11 cellular contexts compared by ENCODE assay signal in the genomic region with DNA sequence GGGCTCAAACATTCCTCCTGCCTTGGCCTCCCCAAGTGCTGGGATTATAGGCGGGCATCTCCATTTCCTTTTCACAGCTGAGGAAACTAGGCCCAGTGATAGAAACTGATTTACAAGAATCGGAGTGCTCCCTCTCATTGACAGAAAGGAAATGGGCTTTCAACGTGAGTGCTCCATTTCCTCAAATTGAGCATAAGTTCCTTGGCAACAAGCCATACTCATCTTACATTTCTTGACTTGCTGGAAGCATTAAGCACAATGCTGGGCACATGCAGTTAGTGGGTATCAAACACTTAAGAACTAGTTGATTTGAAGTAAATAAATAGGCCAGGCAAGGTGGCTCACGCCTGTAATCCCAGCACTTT. TPM values are rescaled to one million over a fixed set of nuclear protein-coding genes. Genes with fewer than 3 reads are reported as not detected.
DNase-seq lines count a peak whose midpoint lies in the region; ATAC-seq and TF ChIP-seq lines count a peak whose summit lies in the region.
"Had no signal": no experiment of that assay in that cellular context is flagged by ENCODE, and none has a peak within 500 bp of the region (broad histone marks: within the 10 kb centered on the region; RNA-seq: fewer than 3 reads in every experiment).

No MANE protein-coding gene starts in this region.

- peak overlapping the region; percentile 90 for H3K14ac ChIP-seq in trophoblast cell (ENCODE audit: low read length)

- peak overlapping the region; percentile 94 for H2BK120ac ChIP-seq in trophoblast cell (ENCODE audit: insufficient read depth, low read length, poor library complexity)

- no peaks in the 10 kb centered on the region for H3K27me3 Mint-ChIP-seq in endodermal cell (ENCODE audit: insufficient read depth)

- H3K4me3 Mint-ChIP-seq in endodermal cell, result peak overlapping the region; percentile 41
- H3K4me3 Mint-ChIP-seq: CD8-positive, alpha-beta T cell had no signal

- H3K4me1 Mint-ChIP-seq in endodermal cell, result peaks cover 19% of the 10 kb centered on the region

- no peak overlapping the region for H3K4me3 ChIP-seq in BLaER1 treated with 17β-estradiol and CSF1 and Interleukin-3, amounts not matched to agents 10 nM and 100 nM
- H3K4me3 ChIP-seq in MM.1S (ENCODE audit: low read length), result no peak overlapping the region
- no peak overlapping the region for H3K4me3 ChIP-seq in endodermal cell (ENCODE audit: low read length)
- H3K4me3 ChIP-seq in trophoblast cell (ENCODE audit: low read depth, low read length), result no peak overlapping the region
- H3K4me3 ChIP-seq: ovary had no signal

- H3F3A ChIP-seq in MM.1S (ENCODE audit: insufficient read depth, low read length), result peaks cover 23% of the 10 kb centered on the region

- peak overlapping the region; percentile 71 for H2BK5ac ChIP-seq in trophoblast cell (ENCODE audit: low read depth, low read length, poor library complexity)

- H3K9ac ChIP-seq in BLaER1 treated with 17β-estradiol and CSF1 and Interleukin-3, amounts not matched to agents 10 nM and 100 nM, result peak overlapping the region in 4 of 11 experiments; percentile 46 to 68 (median 54); a peak in 7 of 22 replicates
- H3K9ac ChIP-seq in MM.1S (ENCODE audit: low read length) (no peak overlapping the region), endodermal cell (ENCODE audit: extremely low read depth, low read length, poor library complexity, severe bottlenecking) (no peak overlapping the region), trophoblast cell (ENCODE audit: low read length) (no peak overlapping the region)

- no peak overlapping the region for H2AK5ac ChIP-seq in trophoblast cell (ENCODE audit: low read length)

- H4K20me1 ChIP-seq in BLaER1 treated with 17β-estradiol and CSF1 and Interleukin-3, amounts not matched to agents 10 nM and 100 nM, result no peaks in the 10 kb centered on the region
- H4K20me1 ChIP-seq in MM.1S (ENCODE audit: insufficient read depth, low read length), result no peaks in the 10 kb centered on the region

- H3K9me2 ChIP-seq in MM.1S (replicated peaks; ENCODE audit: insufficient read depth, low read length), result no peaks in the 10 kb centered on the region

- TF ChIP-seq CTCF in MM.1S (IDR thresholded peaks at IDR 0.05; ENCODE audit: low read length), result no peak
- no peak for TF ChIP-seq CTCF in endodermal cell (conservative IDR thresholded peaks at IDR 0.05)
- no peak for TF ChIP-seq CTCF in GM13977 (IDR thresholded peaks at IDR 0.05; ENCODE audit: extremely low read depth, insufficient read depth, missing control alignments)

- H3K18ac ChIP-seq in trophoblast cell (ENCODE audit: low read length), result no peak overlapping the region

- H3K36me3 Mint-ChIP-seq in endodermal cell (ENCODE audit: low read depth), result no peaks in the 10 kb centered on the region
- H3K36me3 Mint-ChIP-seq: CD8-positive, alpha-beta T cell had no signal

- H3K36me3 ChIP-seq in BLaER1 treated with 17β-estradiol and CSF1 and Interleukin-3, amounts not matched to agents 10 nM and 100 nM, result no peaks in the 10 kb centered on the region
- H3K36me3 ChIP-seq in MM.1S (replicated peaks; ENCODE audit: insufficient read depth, low read length) (no peaks in the 10 kb centered on the region), endodermal cell (ENCODE audit: control insufficient read depth, insufficient read depth, low read length) (no peaks in the 10 kb centered on the region), trophoblast cell (ENCODE audit: control insufficient read depth in 1 of 2, insufficient read depth in 2 of 2, low read length in 2 of 2) (no peaks in the 10 kb centered on the region)
- H3K36me3 ChIP-seq: ovary had no signal

- no peak overlapping the region for H2AFZ ChIP-seq in MM.1S (ENCODE audit: low read length)
- peak overlapping the region; percentile 53 for H2AFZ ChIP-seq in trophoblast cell (ENCODE audit: insufficient read depth, low read length, poor library complexity)

- no peak overlapping the region for H3K23ac ChIP-seq in trophoblast cell (ENCODE audit: low read length)

- no peaks in the 10 kb centered on the region for H3K9me3 ChIP-seq in BLaER1 treated with 17β-estradiol and CSF1 and Interleukin-3, amounts not matched to agents 10 nM and 100 nM (replicated peaks in 1 of 11)
- no peaks in the 10 kb centered on the region for H3K9me3 ChIP-seq in MM.1S (replicated peaks; ENCODE audit: insufficient read depth, low read length)
- H3K9me3 ChIP-seq in endodermal cell (ENCODE audit: control insufficient read depth, low read length), result no peaks in the 10 kb centered on the region
- no peaks in the 10 kb centered on the region for H3K9me3 ChIP-seq in trophoblast cell (ENCODE audit: insufficient read depth, low read depth, low read length)
- H3K9me3 ChIP-seq: ovary had no signal

- H3K9me3 Mint-ChIP-seq in endodermal cell, result no peaks in the 10 kb centered on the region
- H3K9me3 Mint-ChIP-seq: CD8-positive, alpha-beta T cell had no signal

- peaks cover 32 to 71% (median 36%) of the 10 kb centered on the region in 10 experiments for H3K4me1 ChIP-seq in BLaER1 treated with 17β-estradiol and CSF1 and Interleukin-3, amounts not matched to agents 10 nM and 100 nM
- H3K4me1 ChIP-seq in MM.1S (ENCODE audit: low read length) (peaks cover 20% of the 10 kb centered on the region), endodermal cell (ENCODE audit: control insufficient read depth, insufficient read depth, low read length) (peaks cover 15% of the 10 kb centered on the region), trophoblast cell (ENCODE audit: control insufficient read depth in 1 of 2, insufficient read depth in 2 of 2, low read length in 2 of 2) (peaks cover 14 to 18% of the 10 kb centered on the region in 2 experiments)

- H3K27ac Mint-ChIP-seq in endodermal cell, result peak overlapping the region; percentile 98
- H3K27ac Mint-ChIP-seq: CD8-positive, alpha-beta T cell had no signal

- WGBS in endodermal cell (ENCODE audit: insufficient coverage in 1 of 2, insufficient read length in 1 of 2), 2 experiments, result 87 to 91% methylated on average over 3 to 4 of the region's 4 CpGs
- no CpG with 5 or more reads among the region's 4 CpGs for WGBS in trophoblast cell (ENCODE audit: extremely low coverage, insufficient coverage, insufficient read length)

- peak overlapping the region in 8 of 11 experiments; percentile 23 to 76 (median 64); a peak in 14 of 22 replicates for H3K27ac ChIP-seq in BLaER1 treated with 17β-estradiol and CSF1 and Interleukin-3, amounts not matched to agents 10 nM and 100 nM
- H3K27ac ChIP-seq in MM.1S (ENCODE audit: low read length) (peak overlapping the region; percentile 3; the same call in 1 of the 2 replicates), endodermal cell (ENCODE audit: low read depth, low read length) (peak overlapping the region; percentile 90), trophoblast cell (ENCODE audit: low read depth, low read length) (no peak overlapping the region), substantia nigra (ENCODE audit: low read depth, low read length, poor library complexity, severe bottlenecking) (no peak overlapping the region)

- peaks cover 10% of the 10 kb centered on the region for H3K79me1 ChIP-seq in trophoblast cell (ENCODE audit: low read length)

- in situ Hi-C loops in GM13977 (cut with MboI; ENCODE audit: low pct_unique_long_range_greater_than_20kb, low sequenced_read_pairs, unreplicated experiment), result no loop called here

- H3K4ac ChIP-seq in trophoblast cell (ENCODE audit: low read depth, low read length), result no peak overlapping the region

- peak overlapping the region; percentile 91 for H4K91ac ChIP-seq in trophoblast cell (ENCODE audit: low read depth, low read length)

- no peak for ATAC-seq in HG03108 (IDR thresholded peaks at IDR 0.05; ENCODE audit: unreplicated experiment)
- ATAC-seq: CD8-positive, alpha-beta T cell had no signal

- no peaks in the 10 kb centered on the region for H3K27me3 ChIP-seq in BLaER1 treated with 17β-estradiol and CSF1 and Interleukin-3, amounts not matched to agents 10 nM and 100 nM
- H3K27me3 ChIP-seq in MM.1S (replicated peaks; ENCODE audit: insufficient read depth, low read length) (no peaks in the 10 kb centered on the region), endodermal cell (ENCODE audit: control insufficient read depth, insufficient read depth, low read length, poor library complexity, severe bottlenecking) (no peaks in the 10 kb centered on the region), trophoblast cell (ENCODE audit: insufficient read depth, low read length) (no peaks in the 10 kb centered on the region)
- H3K27me3 ChIP-seq: ovary had no signal

- peak overlapping the region; percentile 9 to 89 (median 52); a peak in 18 of 22 replicates for H3K4me2 ChIP-seq in BLaER1 treated with 17β-estradiol and CSF1 and Interleukin-3, amounts not matched to agents 10 nM and 100 nM
- H3K4me2 ChIP-seq in MM.1S (ENCODE audit: low read depth, low read length) (no peak overlapping the region), trophoblast cell (ENCODE audit: low read length) (no peak overlapping the region)

- peak overlapping the region; percentile 85 for H4K12ac ChIP-seq in trophoblast cell (ENCODE audit: low read depth, low read length)

- no peaks in the 10 kb centered on the region for H3K79me2 ChIP-seq in MM.1S (ENCODE audit: low read length)
- H3K79me2 ChIP-seq in trophoblast cell (ENCODE audit: control insufficient read depth, insufficient read depth, low read length, poor library complexity), result peaks cover 3% of the 10 kb centered on the region

- peak overlapping the region; percentile 88 for H2BK12ac ChIP-seq in trophoblast cell (ENCODE audit: low read length)

- no peak overlapping the region for H4K8ac ChIP-seq in trophoblast cell (ENCODE audit: low read depth, low read length)

- DNase-seq in MM.1S, result no peak
- DNase-seq in endodermal cell, result no peak
- DNase-seq in trophoblast cell, result no peak
- DNase-seq in UCSD-AML1 (lab: John Stamatoyannopoulos, UW; ENCODE audit: unreplicated experiment), result no peak
- DNase-seq in substantia nigra (lab: John Stamatoyannopoulos, UW), result no peak
- DNase-seq in GM13977 (ENCODE audit: low spot score), result no peak
- DNase-seq: activated CD4-positive, CD25-positive, alpha-beta regulatory T cell; CD8-positive, alpha-beta T cell had no signal

RNA-seq across cellular contexts. Expression of a gene that starts 54.7 kb away (rescaled TPM):
- total RNA-seq in endodermal cell, result not detected
- polyA plus RNA-seq in endodermal cell (2013, experiment 1 of 2), result not detected
- not detected for polyA plus RNA-seq in endodermal cell (2013, experiment 2 of 2)
- not detected in 2 replicates for polyA plus RNA-seq in trophoblast cell (2013)

Comparison
In these comparisons a context has a peak if more than half of its experiments do, and no peak if none do; other contexts are left out.
1. H3K27ac ChIP-seq: peak in BLaER1 treated with 17β-estradiol and CSF1 and Interleukin-3, amounts not matched to agents 10 nM and 100 nM (8 of 11), MM.1S (single experiment) and endodermal cell (single experiment); none in trophoblast cell (single experiment) and substantia nigra (single experiment).
2. H3K4me2 ChIP-seq: peak in BLaER1 treated with 17β-estradiol and CSF1 and Interleukin-3, amounts not matched to agents 10 nM and 100 nM (11 of 11); none in MM.1S (single experiment) and trophoblast cell (single experiment).